ENCODE assay signal across 9 cellular contexts in genomic region chr15:83114856-83115255, GRCh38. TPM values are rescaled to one million over a fixed set of nuclear protein-coding genes. Genes with fewer than 3 reads are reported as not detected.
"Had no signal": no experiment of that assay in that cellular context is flagged by ENCODE, and none has a peak within 500 bp of the region (broad histone marks: within the 10 kb centered on the region; RNA-seq: fewer than 3 reads in every experiment).

No MANE protein-coding gene starts in this region.

- H3K4me3 ChIP-seq: GM23248, GM23338, HAP-1 had no signal

- H3K27ac ChIP-seq: GM23248 had no signal

- H3K4me2 ChIP-seq: GM23338 had no signal

- ATAC-seq: GM23338, HCT116 had no signal

- H2AFZ ChIP-seq: GM23248, GM23338 had no signal

- H3K9me3 ChIP-seq: HAP-1 had no signal

- H3K36me3 ChIP-seq: HAP-1 had no signal

- H3K9ac ChIP-seq: GM23248 had no signal

- DNase-seq: GM23248, GOT3, H7, H9, HCEC 1CT, HFFc6 had no signal

- H3K4me3 Mint-ChIP-seq: GM23338, HFFc6 had no signal

- H3K27ac Mint-ChIP-seq: GM23338, HFFc6 had no signal

- H3K4me1 ChIP-seq: HAP-1 had no signal

RNA-seq across cellular contexts. Expression of gene TM6SF1, which starts 7.4 kb away (rescaled TPM):
- total RNA-seq: GM23248 had no signal
